Comparison of ENCODE assay signal across 1 cellular context in genomic region chr11:64998690-64999431, GRCh38.
TF ChIP-seq lines count a peak whose summit lies in the region.

No MANE protein-coding gene starts in this region.

TF ChIP-seq in HepG2, 621 proteins besides CTCF, POLR2A, EP300 and RAD21 (continued from another document and continues in another):
- TF ChIP-seq UBTF (CRISPR knock-in tag; IDR thresholded peaks at IDR 0.05) (peak; percentile 37), RARA (CRISPR knock-in tag; IDR thresholded peaks at IDR 0.05) (peak; percentile 4; the same call in 1 of the 2 replicates), ZNF501 (CRISPR knock-in tag; IDR thresholded peaks at IDR 0.05) (0 out of 2 replicates have a peak, but pooled peaks have one; percentile 62), SP5 (CRISPR knock-in tag; IDR thresholded peaks at IDR 0.05; ENCODE audit: borderline replicate concordance, low read depth) (no peak), PHF8 (CRISPR knock-in tag; IDR thresholded peaks at IDR 0.05) (peak; percentile 18; the same call in 1 of the 2 replicates), FOXP1 (IDR thresholded peaks at IDR 0.05) (no peak), FOXP1 (CRISPR knock-in tag; IDR thresholded peaks at IDR 0.05) (0 out of 2 replicates have a peak, but pooled peaks have one; percentile 5), YY1 (IDR thresholded peaks at IDR 0.05; ENCODE audit: insufficient read depth, insufficient replicate concordance, low read depth, low read length) (peak; percentile 35), KLF6 (CRISPR knock-in tag; IDR thresholded peaks at IDR 0.05) (no peak), ZNF556 (CRISPR knock-in tag; IDR thresholded peaks at IDR 0.05; ENCODE audit: borderline replicate concordance) (peak; percentile 56; the same call in 1 of the 2 replicates), IKZF5 (CRISPR knock-in tag; IDR thresholded peaks at IDR 0.05) (no peak), ZNF605 (CRISPR knock-in tag; IDR thresholded peaks at IDR 0.05) (0 out of 2 replicates have a peak, but pooled peaks have one; percentile 40), ARID3A (IDR thresholded peaks at IDR 0.05; ENCODE audit: low read depth, low read length) (0 out of 2 replicates have a peak, but pooled peaks have one; percentile 15), SALL1 (CRISPR knock-in tag; IDR thresholded peaks at IDR 0.05) (peak; percentile 38; the same call in 1 of the 2 replicates), ZNF710 (CRISPR knock-in tag; IDR thresholded peaks at IDR 0.05; ENCODE audit: borderline replicate concordance) (0 out of 2 replicates have a peak, but pooled peaks have one; percentile 5), ZNF546 (CRISPR knock-in tag; conservative IDR thresholded peaks at IDR 0.05) (0 out of 2 replicates have a peak, but pooled peaks have one; percentile 45), ZNF3 (CRISPR knock-in tag; IDR thresholded peaks at IDR 0.05) (peak; percentile 87), ZNF615 (CRISPR knock-in tag; IDR thresholded peaks at IDR 0.05; ENCODE audit: borderline replicate concordance) (0 out of 2 replicates have a peak, but pooled peaks have one; percentile 25), ZNF709 (CRISPR knock-in tag; IDR thresholded peaks at IDR 0.05) (0 out of 2 replicates have a peak, but pooled peaks have one; percentile 27), ZFP91 (CRISPR knock-in tag; IDR thresholded peaks at IDR 0.05; ENCODE audit: borderline replicate concordance) (peak; percentile 62; the same call in 1 of the 2 replicates), GABPA (IDR thresholded peaks at IDR 0.05; ENCODE audit: low read depth, low read length) (no peak), GABPA (CRISPR knock-in tag; IDR thresholded peaks at IDR 0.05; ENCODE audit: low read depth) (peak; percentile 2; the same call in 1 of the 2 replicates), POLR2AphosphoS5 (IDR thresholded peaks at IDR 0.05; ENCODE audit: low read depth, low read length) (peak; percentile 64), HIVEP1 (CRISPR knock-in tag; IDR thresholded peaks at IDR 0.05) (0 out of 2 replicates have a peak, but pooled peaks have one; percentile 31), KAT2B (IDR thresholded peaks at IDR 0.05; ENCODE audit: borderline replicate concordance, low read depth, low read length) (no peak), DMAP1 (CRISPR knock-in tag; IDR thresholded peaks at IDR 0.05) (0 out of 2 replicates have a peak, but pooled peaks have one; percentile 7), ERF (CRISPR knock-in tag; IDR thresholded peaks at IDR 0.05) (no peak), TBX2 (CRISPR knock-in tag; IDR thresholded peaks at IDR 0.05; ENCODE audit: borderline replicate concordance) (0 out of 2 replicates have a peak, but pooled peaks have one; percentile 11), ZNF275 (CRISPR knock-in tag; IDR thresholded peaks at IDR 0.05; ENCODE audit: borderline replicate concordance) (0 out of 2 replicates have a peak, but pooled peaks have one; percentile 59), XRCC5 (optimal IDR thresholded peaks at IDR 0.05; ENCODE audit: low read length) (peak; percentile 25), ZNF768 (CRISPR knock-in tag; IDR thresholded peaks at IDR 0.05) (peak; percentile 29; the same call in 1 of the 2 replicates), PRDM15 (CRISPR knock-in tag; IDR thresholded peaks at IDR 0.05) (no peak), SPEN (CRISPR knock-in tag; IDR thresholded peaks at IDR 0.05; ENCODE audit: low read depth) (peak; percentile 12; the same call in 1 of the 2 replicates), MAX (IDR thresholded peaks at IDR 0.05) (0 out of 2 replicates have a peak, but pooled peaks have one; percentile 12), DRAP1 (CRISPR knock-in tag; IDR thresholded peaks at IDR 0.05) (peak; percentile 45; the same call in 1 of the 2 replicates), TFAP4 (IDR thresholded peaks at IDR 0.05; ENCODE audit: borderline replicate concordance, low read depth) (peak; percentile 74), RBAK (CRISPR knock-in tag; IDR thresholded peaks at IDR 0.05) (peak; percentile 98), JUND (CRISPR knock-in tag; IDR thresholded peaks at IDR 0.05) (no peak), ZNF274 (CRISPR knock-in tag; IDR thresholded peaks at IDR 0.05) (0 out of 2 replicates have a peak, but pooled peaks have one; percentile 4), PITX1 (CRISPR knock-in tag; IDR thresholded peaks at IDR 0.05) (no peak), HOXA3 (CRISPR knock-in tag; IDR thresholded peaks at IDR 0.05) (0 out of 2 replicates have a peak, but pooled peaks have one; percentile 18), HNF1B (CRISPR knock-in tag; IDR thresholded peaks at IDR 0.05) (peak; percentile 95), GATAD2A (CRISPR knock-in tag; IDR thresholded peaks at IDR 0.05) (peak; percentile 28; the same call in 1 of the 2 replicates), POLR2G (IDR thresholded peaks at IDR 0.05; ENCODE audit: low read depth, low read length) (0 out of 2 replicates have a peak, but pooled peaks have one; percentile 28), ZFY (CRISPR knock-in tag; IDR thresholded peaks at IDR 0.05) (peak; percentile 56; the same call in 1 of the 2 replicates), MAF1 (CRISPR knock-in tag; IDR thresholded peaks at IDR 0.05; ENCODE audit: borderline replicate concordance) (no peak), FOXK2 (IDR thresholded peaks at IDR 0.05) (no peak)
